Comparison of ENCODE assay signal across 26 cellular contexts in genomic region chr11:103789957-103790356, GRCh38.
"Had no signal": no experiment of that assay in that cellular context is flagged by ENCODE, and none has a peak within 500 bp of the region (broad histone marks: within the 10 kb centered on the region; RNA-seq: fewer than 3 reads in every experiment).

No MANE protein-coding gene starts in this region.

- DNase-seq: activated CD4-positive, alpha-beta T cell treated with anti-CD3 and anti-CD28 coated beads, Interleukin-2, amount 10 ng/mL, durations not matched to agents 24 days and 14 days; activated CD4-positive, CD25-positive, alpha-beta regulatory T cell treated with anti-CD3 and anti-CD28 coated beads, Interleukin-2, amount 50 U/mL, for 72 hours; activated CD8-positive, alpha-beta T cell treated with anti-CD3 and anti-CD28 coated beads for 36 hours; activated naive CD8-positive, alpha-beta T cell treated with anti-CD3 and anti-CD28 coated beads, Interleukin-2, amount 50 U/mL, for 24 hours; activated T-cell treated with anti-CD3 and anti-CD28 coated beads, Interleukin-2, amount 50 U/mL, for 4 hours; body of pancreas; cortex of kidney; effector memory CD8-positive, alpha-beta T cell; erythroblast; foreskin melanocyte; kidney glomerular epithelial cell; left lung; lower lobe of right lung; mesendoderm; mucosa of descending colon; nephron progenitor cell; ovary; sigmoid colon; small intestine; stimulated activated CD4-positive, alpha-beta T cell treated with anti-CD3 and anti-CD28 coated beads, Interleukin-4, amount 100 ng/mL, for 24 hours; substantia nigra; T-helper 17 cell; T1000; uterus had no signal

- H3K4me3 ChIP-seq: body of pancreas, cardiac muscle cell, left lung, lower lobe of right lung, mucosa of descending colon, ovary, prostate gland, sigmoid colon, uterus had no signal
